Comparison of ENCODE assay signal across 8 cellular contexts in the genomic region with DNA sequence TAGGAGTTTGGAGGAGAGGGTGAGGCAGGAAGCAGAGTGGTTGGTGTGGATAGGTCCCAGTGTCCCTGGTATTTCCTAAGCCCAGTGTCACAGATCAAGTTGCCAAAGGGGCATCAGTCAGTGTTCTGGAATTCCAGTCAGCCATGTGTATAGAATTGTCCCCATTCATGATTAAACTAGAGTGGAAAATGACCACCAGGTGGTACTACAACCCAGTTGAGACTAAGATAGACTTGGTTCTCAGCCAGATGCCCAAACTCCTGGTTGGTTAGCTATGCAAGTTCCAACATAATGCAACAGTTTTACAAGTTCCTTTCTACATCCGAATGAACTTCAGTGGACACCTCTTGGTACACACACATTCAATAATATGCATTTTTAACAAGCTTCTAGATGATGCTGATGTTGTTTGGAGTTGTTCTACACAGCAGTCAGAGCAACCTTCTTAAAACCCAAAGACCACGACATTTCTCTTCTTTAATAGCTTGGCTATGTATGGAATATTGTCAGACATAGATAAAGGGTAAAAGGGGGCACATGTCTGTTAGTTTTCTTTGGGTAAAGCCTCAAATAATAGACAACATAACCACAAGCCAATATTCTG. TPM values are rescaled to one million over a fixed set of nuclear protein-coding genes. Genes with fewer than 3 reads are reported as not detected.
DNase-seq lines count a peak whose midpoint lies in the region; ATAC-seq and TF ChIP-seq lines count a peak whose summit lies in the region.

No MANE protein-coding gene starts in this region.

- no peak overlapping the region for H3K27ac ChIP-seq in CD4-positive, alpha-beta memory T cell (ENCODE audit: low read depth, low read length)
- H3K27ac ChIP-seq in liver (ENCODE audit: low read depth in 1 of 2, low read length in 2 of 2) (no peak overlapping the region), vagina (no peak overlapping the region)

- DNase-seq in CD4-positive, alpha-beta memory T cell: peak in 4 of 5 donors; percentile 39 to 53 (median 46)
- DNase-seq in NT2/D1 (ENCODE audit: low read depth, low spot score): peak; percentile 70
- peak; percentile 38 for DNase-seq in cerebellum (ENCODE audit: low spot score)
- DNase-seq in vagina (ENCODE audit: extremely low spot score in 2 of 2): no peak

- POLR2A ChIA-PET in CD4-positive, alpha-beta memory T cell (lab: Charles Lee; ENCODE audit: partially characterized antibody): interaction anchor here (0.8 to 1.9 kb wide), 3 partner anchors 8 to 403 kb away, joined by 3 to 7 read pairs (median 4); partner anchors contain the start of gene ATR

- H3K27me3 ChIP-seq in CD4-positive, alpha-beta memory T cell (ENCODE audit: insufficient read depth, low read length): no peaks in the 10 kb centered on the region
- H3K27me3 ChIP-seq in NT2/D1 (ENCODE audit: insufficient read depth, insufficient read length) (no peaks in the 10 kb centered on the region), liver (ENCODE audit: control insufficient read depth in 4 of 4, insufficient read depth in 4 of 4, low read length in 3 of 4) (no peaks in the 10 kb centered on the region), vagina (no peaks in the 10 kb centered on the region)

- no peaks in the 10 kb centered on the region for H3K9me3 Mint-ChIP-seq in CD4-positive, alpha-beta memory T cell

- CTCF ChIA-PET in CD4-positive, alpha-beta memory T cell (lab: Charles Lee; ENCODE audit: partially characterized antibody): interaction anchor here (0.7 to 5.6 kb wide), 16 partner anchors 8 to 414 kb away, joined by 3 to 33 read pairs (median 4); partner anchors contain the start of genes ATR, PLS1, TRPC1 and U2SURP

- no peaks in the 10 kb centered on the region for H3K36me3 ChIP-seq in CD4-positive, alpha-beta memory T cell (ENCODE audit: insufficient read depth, low read length)
- no peaks in the 10 kb centered on the region for H3K36me3 ChIP-seq in NT2/D1 (ENCODE audit: insufficient read depth, insufficient read length, low read length)
- H3K36me3 ChIP-seq in liver (ENCODE audit: control insufficient read depth in 4 of 4, insufficient read depth in 3 of 4, low read depth in 1 of 4, low read length in 3 of 4): no peaks in the 10 kb centered on the region
- H3K36me3 ChIP-seq in vagina: no peaks in the 10 kb centered on the region

- peaks cover 11 to 14% of the 10 kb centered on the region in 2 donors for H3K27me3 Mint-ChIP-seq in CD4-positive, alpha-beta memory T cell

- TF ChIP-seq EP300 in Ishikawa (IDR thresholded peaks at IDR 0.05; ENCODE audit: borderline replicate concordance): no peak

- no peaks in the 10 kb centered on the region for H3K9me3 ChIP-seq in CD4-positive, alpha-beta memory T cell (ENCODE audit: control insufficient read depth in 1 of 2, low read length in 2 of 2)
- H3K9me3 ChIP-seq in NT2/D1 (ENCODE audit: insufficient read depth, low read length) (no peaks in the 10 kb centered on the region), liver (ENCODE audit: control insufficient read depth in 4 of 4, low read length in 3 of 4) (no peaks in the 10 kb centered on the region), vagina (no peaks in the 10 kb centered on the region)

- no peaks in the 10 kb centered on the region for H3K4me1 Mint-ChIP-seq in CD4-positive, alpha-beta memory T cell

- TF ChIP-seq RAD21 in Ishikawa (IDR thresholded peaks at IDR 0.05; ENCODE audit: low read depth): peak; percentile 99
- TF ChIP-seq RAD21 in liver (IDR thresholded peaks at IDR 0.05): peak; percentile 98 to 99

- TF ChIP-seq CTCF in liver (IDR thresholded peaks at IDR 0.05; ENCODE audit: low read depth, low read length, missing input control): peak; percentile 82
- peak in 2 of 3 experiments; percentile 40 to 42 for TF ChIP-seq CTCF in vagina (IDR thresholded peaks at IDR 0.05)

- no peak overlapping the region for H3K4me3 Mint-ChIP-seq in CD4-positive, alpha-beta memory T cell

- no peak overlapping the region for H3K9ac ChIP-seq in NT2/D1 (ENCODE audit: insufficient read length, low read depth)
- H3K9ac ChIP-seq in liver (ENCODE audit: low read depth in 1 of 2, low read length in 2 of 2): no peak overlapping the region

- no peak for TF ChIP-seq POLR2A in vagina (IDR thresholded peaks at IDR 0.05)

- intact Hi-C loops in CD4-positive, alpha-beta memory T cell (cut with micrococcal nuclease): loop anchor here (1.0 to 10.0 kb wide), 4 partner anchors 9 to 1088 kb away; partner anchors contain the start of gene ATR
- intact Hi-C loops in vagina (cut with DNase I): loop anchor here (10.0 kb wide), 1 partner anchor 408 kb away; no protein-coding TSS in a partner anchor

- H3K4me1 ChIP-seq in CD4-positive, alpha-beta memory T cell (ENCODE audit: insufficient read depth, low read length): no peaks in the 10 kb centered on the region
- H3K4me1 ChIP-seq in NT2/D1 (ENCODE audit: insufficient read depth, insufficient read length): no peaks in the 10 kb centered on the region
- H3K4me1 ChIP-seq in liver (ENCODE audit: control insufficient read depth in 4 of 4, insufficient read depth in 4 of 4, low read length in 3 of 4): peaks cover 0 to 6% (median under 1%) of the 10 kb centered on the region in 4 donors
- no peaks in the 10 kb centered on the region for H3K4me1 ChIP-seq in vagina

- H3K4me3 ChIP-seq in CD4-positive, alpha-beta memory T cell (ENCODE audit: low read length in 2 of 2): no peak overlapping the region
- H3K4me3 ChIP-seq in NT2/D1 (ENCODE audit: insufficient read length, low read depth) (no peak overlapping the region), liver (ENCODE audit: low read depth in 1 of 3, low read length in 3 of 3) (no peak overlapping the region), vagina (no peak overlapping the region)

- no peak overlapping the region for H3K27ac Mint-ChIP-seq in CD4-positive, alpha-beta memory T cell

- ATAC-seq in GM18502 (IDR thresholded peaks at IDR 0.05; ENCODE audit: poor library complexity, unreplicated experiment) (peak; percentile 80), HG02973 (IDR thresholded peaks at IDR 0.05; ENCODE audit: unreplicated experiment) (no peak)

- H3K36me3 Mint-ChIP-seq in CD4-positive, alpha-beta memory T cell: peaks cover 0 to 3% of the 10 kb centered on the region in 2 donors

- 49% methylated on average over 2 of the region's 2 CpGs for WGBS in liver

TF ChIP-seq in Ishikawa, 13 proteins besides CTCF, POLR2A, EP300 and RAD21 (continues in another document):
- peak; percentile 96 for TF ChIP-seq NFIC (IDR thresholded peaks at IDR 0.05)
- TF ChIP-seq ZBTB7A (IDR thresholded peaks at IDR 0.05; ENCODE audit: low read depth): no peak
- TF ChIP-seq TEAD4 (IDR thresholded peaks at IDR 0.05): peak; percentile 82
- TF ChIP-seq, protein P1, sequence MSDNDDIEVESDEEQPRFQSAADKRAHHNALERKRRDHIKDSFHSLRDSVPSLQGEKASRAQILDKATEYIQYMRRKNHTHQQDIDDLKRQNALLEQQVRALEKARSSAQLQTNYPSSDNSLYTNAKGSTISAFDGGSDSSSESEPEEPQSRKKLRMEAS (IDR thresholded peaks at IDR 0.05): no peak
- 0 out of 2 replicates have a peak, but pooled peaks have one; percentile 47 for TF ChIP-seq YY1 (IDR thresholded peaks at IDR 0.05; ENCODE audit: low read depth)

TF ChIP-seq in liver, 16 proteins besides CTCF, POLR2A, EP300 and RAD21 (continues in another document):
- TF ChIP-seq JUND (IDR thresholded peaks at IDR 0.05): no peak
- no peak for TF ChIP-seq NR2F2 (IDR thresholded peaks at IDR 0.05)
- no peak for TF ChIP-seq TAF1 (conservative IDR thresholded peaks at IDR 0.05)
- TF ChIP-seq ATF3 (IDR thresholded peaks at IDR 0.05): no peak
- TF ChIP-seq GABPA (IDR thresholded peaks at IDR 0.05 in 1 of 2, conservative IDR thresholded peaks at IDR 0.05 in 1 of 2): no peak
- peak in 1 of 2 donors; percentile 29 for TF ChIP-seq RXRA (IDR thresholded peaks at IDR 0.05)
- no peak for TF ChIP-seq EGR1 (IDR thresholded peaks at IDR 0.05; ENCODE audit: low read depth in 2 of 2)
- TF ChIP-seq FOXA1 (IDR thresholded peaks at IDR 0.05): no peak
- peak; percentile 63 for TF ChIP-seq SP1 (IDR thresholded peaks at IDR 0.05)
- no peak for TF ChIP-seq FOXA2 (IDR thresholded peaks at IDR 0.05)
- TF ChIP-seq, protein P1 (IDR thresholded peaks at IDR 0.05): peak; percentile 13

RNA-seq across cellular contexts. Expression of gene ATR, which starts 8.4 kb away (rescaled TPM):
- total RNA-seq in CD4-positive, alpha-beta memory T cell: 10 to 100 TPM; 42.3 to 45.6 TPM
- polyA plus RNA-seq in CD4-positive, alpha-beta memory T cell: 10 to 100 TPM in 1 of 2 donors, 1 to 10 TPM in 1; 4.3 to 12.3 TPM
- total RNA-seq in cerebellum (35.0 TPM), liver (10 to 100 TPM in 1 of 2 donors, 1 to 10 TPM in 1; 9.6 to 21.5 TPM), vagina (22.6 TPM)
- polyA plus RNA-seq in liver: 10 to 100 TPM in 1 of 2 donors, 1 to 10 TPM in 1; 5.0 to 14.5 TPM

RNA-seq across cellular contexts. Expression of gene PLS1, which starts 9.3 kb away (rescaled TPM):
- 1 to 10 TPM; 2.7 to 3.1 TPM for total RNA-seq in CD4-positive, alpha-beta memory T cell
- 1 to 10 TPM; 5.0 to 6.2 TPM for polyA plus RNA-seq in CD4-positive, alpha-beta memory T cell
- total RNA-seq in cerebellum: 2.5 TPM
- 10 to 100 TPM; 12.2 to 21.9 TPM for total RNA-seq in liver
- polyA plus RNA-seq in liver: 1 to 10 TPM; 7.2 to 7.9 TPM
- 3.9 TPM for total RNA-seq in vagina

Comparison
In these comparisons a context has a peak if more than half of its experiments do, and no peak if none do; other contexts are left out.
1. DNase-seq: peak in CD4-positive, alpha-beta memory T cell (4 of 5), NT2/D1 (single experiment) and cerebellum (single experiment); none in vagina (0 of 2).